Comparison of ENCODE assay signal across 10 cellular contexts in genomic region chr4:85496933-85497332, GRCh38. TPM values are rescaled to one million over a fixed set of nuclear protein-coding genes. Genes with fewer than 3 reads are reported as not detected.
DNase-seq lines count a peak whose midpoint lies in the region; ATAC-seq and TF ChIP-seq lines count a peak whose summit lies in the region.
"Had no signal": no experiment of that assay in that cellular context is flagged by ENCODE, and none has a peak within 500 bp of the region (broad histone marks: within the 10 kb centered on the region; RNA-seq: fewer than 3 reads in every experiment).

No MANE protein-coding gene starts in this region.

- no peaks in the 10 kb centered on the region for H3K36me3 ChIP-seq in GM23248 (ENCODE audit: low read depth)
- H3K36me3 ChIP-seq in PC-3 (ENCODE audit: low read depth, low read length) = no peaks in the 10 kb centered on the region
- no peaks in the 10 kb centered on the region for H3K36me3 ChIP-seq in esophagus squamous epithelium
- no peaks in the 10 kb centered on the region for H3K36me3 ChIP-seq in skeletal muscle satellite cell (ENCODE audit: insufficient read depth, low read length)

- H3K27me3 ChIP-seq in GM23248 (replicated peaks; ENCODE audit: insufficient read depth) (no peaks in the 10 kb centered on the region), PC-3 (ENCODE audit: low read length) (no peaks in the 10 kb centered on the region), esophagus squamous epithelium (no peaks in the 10 kb centered on the region), skeletal muscle satellite cell (ENCODE audit: control insufficient read depth, insufficient read depth, low read length) (no peaks in the 10 kb centered on the region)

- POLR2A ChIA-PET in PC-3 (lab: Charles Lee; ENCODE audit: unreplicated experiment) = no interaction called here

- WGBS in GM23248 (ENCODE audit: low coverage in 1 of 2, low lambda C conversion rate in 2 of 2, missing lambda C conversion rate in 2 of 2), 2 experiments = 0 to 1% methylated on average over 4 of the region's 4 CpGs
- WGBS in esophagus squamous epithelium, 2 donors = 10 to 15% methylated on average over 4 of the region's 4 CpGs

- TF ChIP-seq POLR2A in esophagus squamous epithelium (IDR thresholded peaks at IDR 0.05) = no peak

- no peaks in the 10 kb centered on the region for H3K9me3 ChIP-seq in GM23248 (ENCODE audit: low read depth)
- H3K9me3 ChIP-seq in PC-3 (ENCODE audit: low read length) = no peaks in the 10 kb centered on the region
- no peaks in the 10 kb centered on the region for H3K9me3 ChIP-seq in esophagus squamous epithelium
- H3K9me3 ChIP-seq in skeletal muscle satellite cell (replicated peaks; ENCODE audit: low read length) = no peaks in the 10 kb centered on the region

- peaks cover 54% of the 10 kb centered on the region for H3K4me1 ChIP-seq in GM23248 (ENCODE audit: insufficient read depth)
- peaks cover 40% of the 10 kb centered on the region for H3K4me1 ChIP-seq in PC-3 (ENCODE audit: insufficient read depth, low read length)
- peaks cover 12 to 46% (median 23%) of the 10 kb centered on the region in 3 donors for H3K4me1 ChIP-seq in esophagus squamous epithelium
- peaks cover 52% of the 10 kb centered on the region for H3K4me1 ChIP-seq in skeletal muscle satellite cell (ENCODE audit: control insufficient read depth, insufficient read depth, low read length)

- H3F3A ChIP-seq in GM23248 (ENCODE audit: insufficient read depth) (peaks cover 46% of the 10 kb centered on the region), PC-3 (ENCODE audit: low read length, unreplicated experiment) (peaks cover 12% of the 10 kb centered on the region)

- CTCF ChIA-PET in PC-3 (lab: Charles Lee) = interaction anchor here (0.6 to 0.8 kb wide), 2 partner anchors 22 to 236 kb away, joined by 3 read pairs; partner anchors contain the start of gene ARHGAP24

- H3K79me2 ChIP-seq in GM23248 (ENCODE audit: insufficient read depth) = peaks cover 34% of the 10 kb centered on the region
- no peaks in the 10 kb centered on the region for H3K79me2 ChIP-seq in PC-3 (ENCODE audit: low read length)

- H3K9me2 ChIP-seq in GM23248 (ENCODE audit: insufficient read depth) (no peaks in the 10 kb centered on the region), PC-3 (replicated peaks; ENCODE audit: low read length) (no peaks in the 10 kb centered on the region)

- H2AFZ ChIP-seq in GM23248 (0 out of 2 replicates have a peak overlapping the region, but pooled peaks have one; percentile 55), PC-3 (ENCODE audit: low read length) (no peak overlapping the region; the same call in 1 of the 2 replicates)

- DNase-seq in GM23248 (peak; percentile 91), PC-3 (peak; percentile 84), esophagus squamous epithelium (lab: John Stamatoyannopoulos, UW) (no peak), pons (ENCODE audit: low spot score) (no peak)
- DNase-seq in stimulated activated CD4-positive, alpha-beta T cell treated with anti-CD3 and anti-CD28 coated beads, Interleukin-4, amount 100 ng/mL, for 4 hours = no peak
- DNase-seq: DND-41, NCI-H82, T1000 had no signal

- in situ Hi-C loops in GM23248 (cut with MboI) = loop anchor here (25.0 kb wide), 1 partner anchor 240 kb away; no protein-coding TSS in a partner anchor

- H3K27ac ChIP-seq in GM23248 = peak overlapping the region; percentile 78
- peak overlapping the region; percentile 78 for H3K27ac ChIP-seq in PC-3 (ENCODE audit: low read length)
- H3K27ac ChIP-seq in esophagus squamous epithelium = peak overlapping the region in 3 of 4 donors; percentile 9 to 77 (median 47)

- intact Hi-C loops in PC-3 (cut with micrococcal nuclease) = no loop called here
- intact Hi-C loops in esophagus squamous epithelium (cut with DNase I) = no loop called here

- peak overlapping the region; percentile 41; the same call in 1 of the 2 replicates for H3K9ac ChIP-seq in GM23248
- H3K9ac ChIP-seq in PC-3 (ENCODE audit: low read length) = no peak overlapping the region; the same call in 1 of the 2 replicates
- peak overlapping the region; percentile 68 for H3K9ac ChIP-seq in skeletal muscle satellite cell (ENCODE audit: low read depth, low read length)

- H3K4me2 ChIP-seq in GM23248 (ENCODE audit: unreplicated experiment) (peak overlapping the region; percentile 75), PC-3 (ENCODE audit: low read length) (peak overlapping the region; percentile 83), skeletal muscle satellite cell (ENCODE audit: low read length) (peak overlapping the region; percentile 73)

- no TSS peak for BruUV-seq in PC-3 (replicated peaks; lab: Mats Ljungman, UMichigan)

- H4K20me1 ChIP-seq in GM23248 (ENCODE audit: insufficient read depth) = no peaks in the 10 kb centered on the region
- no peaks in the 10 kb centered on the region for H4K20me1 ChIP-seq in PC-3 (ENCODE audit: low read length)

- no peak for TF ChIP-seq CTCF in PC-3 (conservative IDR thresholded peaks at IDR 0.05; ENCODE audit: low read depth, low read length)
- TF ChIP-seq CTCF in esophagus squamous epithelium (IDR thresholded peaks at IDR 0.05) = no peak

- ATAC-seq in PC-3 = peak; percentile 48
- no peak for ATAC-seq in GM21528 (IDR thresholded peaks at IDR 0.05; ENCODE audit: low FRiP score, unreplicated experiment)

- peak overlapping the region; percentile 54 for H3K4me3 ChIP-seq in GM23248
- H3K4me3 ChIP-seq in PC-3 (ENCODE audit: low read length) = peak overlapping the region; percentile 59; the same call in 1 of the 2 replicates
- no peak overlapping the region for H3K4me3 ChIP-seq in esophagus squamous epithelium
- peak overlapping the region; percentile 49 for H3K4me3 ChIP-seq in skeletal muscle satellite cell (ENCODE audit: low read length)

RNA-seq across cellular contexts. Expression of gene ARHGAP24, which starts 22.0 kb away (rescaled TPM):
- 26.3 and 31.6 TPM in 2 replicates for total RNA-seq in GM23248 (2014; rRNA removed; shearing (Covaris generic))
- 21.9 and 24.1 TPM in 2 replicates for polyA plus RNA-seq in GM23248 (2016; fragmentation: Nextera tagmentation; extraction: Ambion mirVana)
- total RNA-seq in PC-3 (2014; rRNA removed) (7.2 and 7.4 TPM in 2 replicates), esophagus squamous epithelium (10 to 100 TPM in 1 of 4 donors, 1 to 10 TPM in 3; 3.6 to 35.3 (median 7.2) TPM)
- total RNA-seq in skeletal muscle satellite cell (2012; rRNA removed) = 28.4 and 41.8 TPM in 2 replicates

Comparison
In these comparisons a context has a peak if more than half of its experiments do, and no peak if none do; other contexts are left out.
1. DNase-seq: peak in GM23248 (single experiment) and PC-3 (single experiment); none in esophagus squamous epithelium (single experiment), stimulated activated CD4-positive, alpha-beta T cell treated with anti-CD3 and anti-CD28 coated beads, Interleukin-4, amount 100 ng/mL, for 4 hours (0 of 2) and pons (single experiment).
2. H3K4me3 ChIP-seq: peak in GM23248 (single experiment), PC-3 (single experiment) and skeletal muscle satellite cell (single experiment); none in esophagus squamous epithelium (0 of 4).
3. Peak in every context shown above with its lines, with median percentiles within 50 percentile points of each other: H3K27ac ChIP-seq and H3K4me2 ChIP-seq.